ENCODE assay signal across 1 cellular context in genomic region chr21:43814215-43815106, GRCh38.
TF ChIP-seq lines count a peak whose summit lies in the region.

No MANE protein-coding gene starts in this region.

TF ChIP-seq in GM23338, 12 proteins besides CTCF, POLR2A, EP300 and RAD21:
- TF ChIP-seq STAT1 (IDR thresholded peaks at IDR 0.05; ENCODE audit: unreplicated experiment) = no peak
- TF ChIP-seq ZNF114 (CRISPR knock-in tag; IDR thresholded peaks at IDR 0.05) = no peak
- no peak for TF ChIP-seq ETS1 (IDR thresholded peaks at IDR 0.05)
- TF ChIP-seq JUNB (IDR thresholded peaks at IDR 0.05; ENCODE audit: unreplicated experiment) = no peak
- no peak for TF ChIP-seq NANOG (IDR thresholded peaks at IDR 0.05; ENCODE audit: borderline replicate concordance)
- no peak for TF ChIP-seq ZNF331 (CRISPR knock-in tag; IDR thresholded peaks at IDR 0.05; ENCODE audit: low read depth)
- TF ChIP-seq EZH2phosphoT487 (IDR thresholded peaks at IDR 0.05; ENCODE audit: unreplicated experiment) = no peak
- TF ChIP-seq EZH2 (IDR thresholded peaks at IDR 0.05; ENCODE audit: low read depth, unreplicated experiment) = no peak
- no peak for TF ChIP-seq POLR2AphosphoS5 (IDR thresholded peaks at IDR 0.05; ENCODE audit: low read depth)
- no peak for TF ChIP-seq REST (IDR thresholded peaks at IDR 0.05; ENCODE audit: unreplicated experiment)
- TF ChIP-seq CREB1 (CRISPR knock-in tag; IDR thresholded peaks at IDR 0.05; ENCODE audit: low read depth) = no peak
- TF ChIP-seq ZNF462 (CRISPR knock-in tag; IDR thresholded peaks at IDR 0.05) = no peak
